In the genomic region with DNA sequence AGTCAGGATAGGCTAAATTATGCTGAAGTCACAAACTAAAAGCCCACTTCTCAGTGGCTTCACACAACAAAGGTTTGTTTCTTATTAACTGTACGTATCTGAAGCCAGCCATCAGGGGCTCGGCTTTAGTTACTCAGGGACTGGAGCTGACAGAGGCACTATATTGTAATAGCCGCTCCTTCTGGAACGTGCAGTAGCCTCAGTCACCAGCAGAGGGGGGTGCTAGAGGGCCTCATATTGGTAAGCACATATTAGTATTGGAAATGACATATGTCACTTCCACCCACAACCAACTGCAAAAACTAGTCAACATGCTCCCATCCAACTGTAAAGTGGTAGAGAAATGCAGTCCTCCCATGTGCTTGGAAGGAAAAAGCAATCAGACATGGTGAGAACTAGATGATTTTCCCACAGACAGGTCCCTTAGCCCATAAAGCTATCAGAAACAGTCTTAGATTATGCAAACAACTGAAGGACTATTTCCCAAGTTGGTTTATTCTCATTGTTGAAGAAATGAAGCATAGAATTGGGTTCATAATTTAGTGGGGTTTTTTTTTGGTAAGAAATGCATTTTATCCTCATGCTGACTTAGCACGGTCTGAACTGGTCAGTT, we compare ENCODE assay signal across 8 cellular contexts.
A peak's percentile ranks its signal among the peaks of the same experiment; 100 is the strongest.
DNase-seq lines count a peak whose midpoint lies in the region; ATAC-seq and TF ChIP-seq lines count a peak whose summit lies in the region.

No MANE protein-coding gene starts in this region.

- H3K9me3 ChIP-seq in right lobe of liver: no peaks in the 10 kb centered on the region

- ATAC-seq in GM18508 (IDR thresholded peaks at IDR 0.05; ENCODE audit: insufficient read depth, unreplicated experiment) (peak; percentile 88), HG02938 (IDR thresholded peaks at IDR 0.05; ENCODE audit: unreplicated experiment) (peak; percentile 92), right lobe of liver (peak; percentile 95 to 100 (median 98))

- H3K27ac ChIP-seq in right lobe of liver: no peak overlapping the region

- WGBS in right lobe of liver (ENCODE audit: insufficient coverage, low coverage, low lambda C conversion rate, missing lambda C conversion rate): 30% methylated on average over 4 of the region's 5 CpGs

- H3K4me1 ChIP-seq in right lobe of liver: no peaks in the 10 kb centered on the region

- peak; percentile 71 for DNase-seq in AG08395 (ENCODE audit: low spot score)
- peak; percentile 57 for DNase-seq in NCI-H1694 treated with DMSO at 0.1 percent for 48 hours (lab: John Stamatoyannopoulos, UW)
- DNase-seq in central memory CD4-positive, alpha-beta T cell: peak; percentile 22
- DNase-seq in right lobe of liver: peak; percentile 68 to 73 (median 68)
- DNase-seq in stimulated activated CD8-positive, alpha-beta memory T cell treated with anti-CD3 and anti-CD28 coated beads, Interleukin-15, amount 100 ng/mL, for 4 hours (ENCODE audit: low read depth in 2 of 2): peak; percentile 4 to 8

- no peaks in the 10 kb centered on the region for H3K36me3 ChIP-seq in right lobe of liver

- intact Hi-C loops in right lobe of liver (cut with DNase I): loop anchor here in 1 of 2 donors (10.0 kb wide), 1 partner anchor 69 kb away; no protein-coding TSS in a partner anchor

- no peaks in the 10 kb centered on the region for H3K27me3 ChIP-seq in right lobe of liver

- peak; percentile 91 for TF ChIP-seq CTCF in WI38 (IDR thresholded peaks at IDR 0.05; ENCODE audit: low read depth, low read length)
- peak; percentile 75 to 83 (median 80) for TF ChIP-seq CTCF in right lobe of liver (IDR thresholded peaks at IDR 0.05)

- H3K4me3 ChIP-seq in WI38 (ENCODE audit: low read depth, low read length) (no peak overlapping the region), right lobe of liver (no peak overlapping the region)

- no peak for TF ChIP-seq POLR2A in right lobe of liver (IDR thresholded peaks at IDR 0.05)

Comparison
In these comparisons a context has a peak if more than half of its experiments do, and no peak if none do; other contexts are left out.
1. DNase-seq: peak in every context shown above with its lines; median percentile 71 in AG08395; 68 in right lobe of liver; 57 in NCI-H1694 treated with DMSO at 0.1 percent for 48 hours; 22 in central memory CD4-positive, alpha-beta T cell; 6 in stimulated activated CD8-positive, alpha-beta memory T cell treated with anti-CD3 and anti-CD28 coated beads, Interleukin-15, amount 100 ng/mL, for 4 hours.